1 cellular context compared by ENCODE assay signal in the genomic region with DNA sequence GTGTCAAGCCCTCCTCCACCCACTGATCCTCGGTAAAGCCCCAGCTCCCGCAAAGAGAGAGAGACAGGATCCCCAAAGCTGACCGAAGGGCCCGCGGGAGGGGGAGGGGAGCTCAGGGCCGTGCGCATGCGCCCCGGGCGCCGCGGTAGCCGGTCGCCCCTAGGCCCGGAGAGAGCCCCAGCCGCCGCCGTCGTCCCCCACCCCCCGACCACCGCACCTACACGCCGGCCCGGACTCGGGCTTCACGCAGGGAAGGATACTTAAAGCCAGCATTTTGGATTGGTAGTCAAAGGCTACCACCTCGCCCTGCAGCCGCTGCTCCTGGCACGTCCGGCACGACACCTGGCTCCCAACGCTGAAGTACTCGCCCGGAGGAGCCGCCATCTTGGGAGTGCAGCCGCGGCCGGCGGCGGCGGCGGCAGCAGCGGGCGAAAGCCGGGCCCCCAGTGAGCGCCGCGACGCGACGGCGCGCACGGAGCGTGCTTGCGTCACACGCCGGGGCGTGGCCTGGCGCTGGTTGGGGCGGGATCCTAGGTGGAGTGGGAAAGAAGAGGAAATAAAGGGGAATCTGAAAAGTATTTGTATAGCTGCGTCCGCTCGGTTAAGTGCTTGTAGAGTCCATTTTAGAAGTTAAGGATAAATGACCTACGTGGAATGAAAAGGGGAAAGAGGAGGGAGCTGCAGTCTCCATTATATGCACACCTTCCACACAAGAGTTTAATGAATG.
A peak's percentile ranks its signal among the peaks of the same experiment; 100 is the strongest.
TF ChIP-seq lines count a peak whose summit lies in the region.

A gene (minus strand): TSS at position 468 of the 727 bp plus-strand sequence. CDS start 84 bp downstream, at position 384.

TF ChIP-seq in GM12878, 131 proteins besides CTCF, POLR2A, EP300 and RAD21 (continued from another document and continues in another):
- TF ChIP-seq, protein P1, sequence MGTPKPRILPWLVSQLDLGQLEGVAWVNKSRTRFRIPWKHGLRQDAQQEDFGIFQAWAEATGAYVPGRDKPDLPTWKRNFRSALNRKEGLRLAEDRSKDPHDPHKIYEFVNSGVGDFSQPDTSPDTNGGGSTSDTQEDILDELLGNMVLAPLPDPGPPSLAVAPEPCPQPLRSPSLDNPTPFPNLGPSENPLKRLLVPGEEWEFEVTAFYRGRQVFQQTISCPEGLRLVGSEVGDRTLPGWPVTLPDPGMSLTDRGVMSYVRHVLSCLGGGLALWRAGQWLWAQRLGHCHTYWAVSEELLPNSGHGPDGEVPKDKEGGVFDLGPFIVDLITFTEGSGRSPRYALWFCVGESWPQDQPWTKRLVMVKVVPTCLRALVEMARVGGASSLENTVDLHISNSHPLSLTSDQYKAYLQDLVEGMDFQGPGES (IDR thresholded peaks at IDR 0.05) = 0 out of 2 replicates have a peak, but pooled peaks have one; percentile 52
- peak in 1 of 2 experiments; percentile 70; a peak in 2 of 4 replicates for TF ChIP-seq BHLHE40 (IDR thresholded peaks at IDR 0.05; ENCODE audit: borderline replicate concordance in 1 of 2, low read depth in 2 of 2, low read length in 1 of 2)
- no peak; the same call in none of the 2 replicates for TF ChIP-seq RB1 (IDR thresholded peaks at IDR 0.05; ENCODE audit: borderline replicate concordance)
- TF ChIP-seq, protein P2, sequence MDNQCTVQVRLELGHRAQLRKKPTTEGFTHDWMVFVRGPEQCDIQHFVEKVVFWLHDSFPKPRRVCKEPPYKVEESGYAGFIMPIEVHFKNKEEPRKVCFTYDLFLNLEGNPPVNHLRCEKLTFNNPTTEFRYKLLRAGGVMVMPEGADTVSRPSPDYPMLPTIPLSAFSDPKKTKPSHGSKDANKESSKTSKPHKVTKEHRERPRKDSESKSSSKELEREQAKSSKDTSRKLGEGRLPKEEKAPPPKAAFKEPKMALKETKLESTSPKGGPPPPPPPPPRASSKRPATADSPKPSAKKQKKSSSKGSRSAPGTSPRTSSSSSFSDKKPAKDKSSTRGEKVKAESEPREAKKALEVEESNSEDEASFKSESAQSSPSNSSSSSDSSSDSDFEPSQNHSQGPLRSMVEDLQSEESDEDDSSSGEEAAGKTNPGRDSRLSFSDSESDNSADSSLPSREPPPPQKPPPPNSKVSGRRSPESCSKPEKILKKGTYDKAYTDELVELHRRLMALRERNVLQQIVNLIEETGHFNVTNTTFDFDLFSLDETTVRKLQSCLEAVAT (IDR thresholded peaks at IDR 0.05) = no peak; the same call in 1 of the 2 replicates
- peak; percentile 89 for TF ChIP-seq BACH1 (IDR thresholded peaks at IDR 0.05; ENCODE audit: borderline replicate concordance)
- TF ChIP-seq RELA (IDR thresholded peaks at IDR 0.05; ENCODE audit: borderline replicate concordance, partially characterized antibody) = peak; percentile 30
- TF ChIP-seq, protein P3, sequence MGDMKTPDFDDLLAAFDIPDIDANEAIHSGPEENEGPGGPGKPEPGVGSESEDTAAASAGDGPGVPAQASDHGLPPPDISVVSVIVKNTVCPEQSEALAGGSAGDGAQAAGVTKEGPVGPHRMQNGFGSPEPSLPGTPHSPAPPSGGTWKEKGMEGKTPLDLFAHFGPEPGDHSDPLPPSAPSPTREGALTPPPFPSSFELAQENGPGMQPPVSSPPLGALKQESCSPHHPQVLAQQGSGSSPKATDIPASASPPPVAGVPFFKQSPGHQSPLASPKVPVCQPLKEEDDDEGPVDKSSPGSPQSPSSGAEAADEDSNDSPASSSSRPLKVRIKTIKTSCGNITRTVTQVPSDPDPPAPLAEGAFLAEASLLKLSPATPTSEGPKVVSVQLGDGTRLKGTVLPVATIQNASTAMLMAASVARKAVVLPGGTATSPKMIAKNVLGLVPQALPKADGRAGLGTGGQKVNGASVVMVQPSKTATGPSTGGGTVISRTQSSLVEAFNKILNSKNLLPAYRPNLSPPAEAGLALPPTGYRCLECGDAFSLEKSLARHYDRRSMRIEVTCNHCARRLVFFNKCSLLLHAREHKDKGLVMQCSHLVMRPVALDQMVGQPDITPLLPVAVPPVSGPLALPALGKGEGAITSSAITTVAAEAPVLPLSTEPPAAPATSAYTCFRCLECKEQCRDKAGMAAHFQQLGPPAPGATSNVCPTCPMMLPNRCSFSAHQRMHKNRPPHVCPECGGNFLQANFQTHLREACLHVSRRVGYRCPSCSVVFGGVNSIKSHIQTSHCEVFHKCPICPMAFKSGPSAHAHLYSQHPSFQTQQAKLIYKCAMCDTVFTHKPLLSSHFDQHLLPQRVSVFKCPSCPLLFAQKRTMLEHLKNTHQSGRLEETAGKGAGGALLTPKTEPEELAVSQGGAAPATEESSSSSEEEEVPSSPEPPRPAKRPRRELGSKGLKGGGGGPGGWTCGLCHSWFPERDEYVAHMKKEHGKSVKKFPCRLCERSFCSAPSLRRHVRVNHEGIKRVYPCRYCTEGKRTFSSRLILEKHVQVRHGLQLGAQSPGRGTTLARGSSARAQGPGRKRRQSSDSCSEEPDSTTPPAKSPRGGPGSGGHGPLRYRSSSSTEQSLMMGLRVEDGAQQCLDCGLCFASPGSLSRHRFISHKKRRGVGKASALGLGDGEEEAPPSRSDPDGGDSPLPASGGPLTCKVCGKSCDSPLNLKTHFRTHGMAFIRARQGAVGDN (IDR thresholded peaks at IDR 0.05) = peak; percentile 52; the same call in 1 of the 2 replicates
- TF ChIP-seq POLR2AphosphoS2 (IDR thresholded peaks at IDR 0.05; ENCODE audit: low read depth, low read length) = peak; percentile 59
- TF ChIP-seq POLR2AphosphoS5 (IDR thresholded peaks at IDR 0.05; ENCODE audit: low read length) = peak; percentile 66
- no peak for TF ChIP-seq SP1 (IDR thresholded peaks at IDR 0.05; ENCODE audit: low read depth, low read length)
- TF ChIP-seq, protein P4, sequence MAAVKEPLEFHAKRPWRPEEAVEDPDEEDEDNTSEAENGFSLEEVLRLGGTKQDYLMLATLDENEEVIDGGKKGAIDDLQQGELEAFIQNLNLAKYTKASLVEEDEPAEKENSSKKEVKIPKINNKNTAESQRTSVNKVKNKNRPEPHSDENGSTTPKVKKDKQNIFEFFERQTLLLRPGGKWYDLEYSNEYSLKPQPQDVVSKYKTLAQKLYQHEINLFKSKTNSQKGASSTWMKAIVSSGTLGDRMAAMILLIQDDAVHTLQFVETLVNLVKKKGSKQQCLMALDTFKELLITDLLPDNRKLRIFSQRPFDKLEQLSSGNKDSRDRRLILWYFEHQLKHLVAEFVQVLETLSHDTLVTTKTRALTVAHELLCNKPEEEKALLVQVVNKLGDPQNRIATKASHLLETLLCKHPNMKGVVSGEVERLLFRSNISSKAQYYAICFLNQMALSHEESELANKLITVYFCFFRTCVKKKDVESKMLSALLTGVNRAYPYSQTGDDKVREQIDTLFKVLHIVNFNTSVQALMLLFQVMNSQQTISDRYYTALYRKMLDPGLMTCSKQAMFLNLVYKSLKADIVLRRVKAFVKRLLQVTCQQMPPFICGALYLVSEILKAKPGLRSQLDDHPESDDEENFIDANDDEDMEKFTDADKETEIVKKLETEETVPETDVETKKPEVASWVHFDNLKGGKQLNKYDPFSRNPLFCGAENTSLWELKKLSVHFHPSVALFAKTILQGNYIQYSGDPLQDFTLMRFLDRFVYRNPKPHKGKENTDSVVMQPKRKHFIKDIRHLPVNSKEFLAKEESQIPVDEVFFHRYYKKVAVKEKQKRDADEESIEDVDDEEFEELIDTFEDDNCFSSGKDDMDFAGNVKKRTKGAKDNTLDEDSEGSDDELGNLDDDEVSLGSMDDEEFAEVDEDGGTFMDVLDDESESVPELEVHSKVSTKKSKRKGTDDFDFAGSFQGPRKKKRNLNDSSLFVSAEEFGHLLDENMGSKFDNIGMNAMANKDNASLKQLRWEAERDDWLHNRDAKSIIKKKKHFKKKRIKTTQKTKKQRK (IDR thresholded peaks at IDR 0.05; ENCODE audit: low read depth, low read length) = no peak
- TF ChIP-seq SIX5 (IDR thresholded peaks at IDR 0.05; ENCODE audit: low read depth, low read length, severe bottlenecking) = peak; percentile 0
- TF ChIP-seq, protein P5, sequence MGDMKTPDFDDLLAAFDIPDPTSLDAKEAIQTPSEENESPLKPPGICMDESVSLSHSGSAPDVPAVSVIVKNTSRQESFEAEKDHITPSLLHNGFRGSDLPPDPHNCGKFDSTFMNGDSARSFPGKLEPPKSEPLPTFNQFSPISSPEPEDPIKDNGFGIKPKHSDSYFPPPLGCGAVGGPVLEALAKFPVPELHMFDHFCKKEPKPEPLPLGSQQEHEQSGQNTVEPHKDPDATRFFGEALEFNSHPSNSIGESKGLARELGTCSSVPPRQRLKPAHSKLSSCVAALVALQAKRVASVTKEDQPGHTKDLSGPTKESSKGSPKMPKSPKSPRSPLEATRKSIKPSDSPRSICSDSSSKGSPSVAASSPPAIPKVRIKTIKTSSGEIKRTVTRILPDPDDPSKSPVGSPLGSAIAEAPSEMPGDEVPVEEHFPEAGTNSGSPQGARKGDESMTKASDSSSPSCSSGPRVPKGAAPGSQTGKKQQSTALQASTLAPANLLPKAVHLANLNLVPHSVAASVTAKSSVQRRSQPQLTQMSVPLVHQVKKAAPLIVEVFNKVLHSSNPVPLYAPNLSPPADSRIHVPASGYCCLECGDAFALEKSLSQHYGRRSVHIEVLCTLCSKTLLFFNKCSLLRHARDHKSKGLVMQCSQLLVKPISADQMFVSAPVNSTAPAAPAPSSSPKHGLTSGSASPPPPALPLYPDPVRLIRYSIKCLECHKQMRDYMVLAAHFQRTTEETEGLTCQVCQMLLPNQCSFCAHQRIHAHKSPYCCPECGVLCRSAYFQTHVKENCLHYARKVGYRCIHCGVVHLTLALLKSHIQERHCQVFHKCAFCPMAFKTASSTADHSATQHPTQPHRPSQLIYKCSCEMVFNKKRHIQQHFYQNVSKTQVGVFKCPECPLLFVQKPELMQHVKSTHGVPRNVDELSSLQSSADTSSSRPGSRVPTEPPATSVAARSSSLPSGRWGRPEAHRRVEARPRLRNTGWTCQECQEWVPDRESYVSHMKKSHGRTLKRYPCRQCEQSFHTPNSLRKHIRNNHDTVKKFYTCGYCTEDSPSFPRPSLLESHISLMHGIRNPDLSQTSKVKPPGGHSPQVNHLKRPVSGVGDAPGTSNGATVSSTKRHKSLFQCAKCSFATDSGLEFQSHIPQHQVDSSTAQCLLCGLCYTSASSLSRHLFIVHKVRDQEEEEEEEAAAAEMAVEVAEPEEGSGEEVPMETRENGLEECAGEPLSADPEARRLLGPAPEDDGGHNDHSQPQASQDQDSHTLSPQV (IDR thresholded peaks at IDR 0.05) = 0 out of 2 replicates have a peak, but pooled peaks have one; percentile 17
- TF ChIP-seq PAX5 (IDR thresholded peaks at IDR 0.05; ENCODE audit: borderline replicate concordance, low read depth, low read length) = peak; percentile 30; the same call in 1 of the 2 replicates
- TF ChIP-seq SREBF2 (IDR thresholded peaks at IDR 0.05; ENCODE audit: low read length) = no peak
- TF ChIP-seq ZNF274 (IDR thresholded peaks at IDR 0.05; ENCODE audit: insufficient read depth, insufficient read length) = no peak
- 0 out of 2 replicates have a peak, but pooled peaks have one; percentile 42 for TF ChIP-seq HCFC1 (IDR thresholded peaks at IDR 0.05; ENCODE audit: low read length)
- TF ChIP-seq JUND (IDR thresholded peaks at IDR 0.05; ENCODE audit: low read depth, low read length) = no peak
- peak; percentile 82 for TF ChIP-seq CREB1 (IDR thresholded peaks at IDR 0.05; ENCODE audit: low read depth)
- peak; percentile 74; the same call in 1 of the 2 replicates for TF ChIP-seq CHD1 (IDR thresholded peaks at IDR 0.05; ENCODE audit: low read depth, low read length)
- TF ChIP-seq DPF2 (IDR thresholded peaks at IDR 0.05) = peak; percentile 79
- peak in 1 of 2 experiments; percentile 94; a peak in 1 of 3 replicates for TF ChIP-seq EGR1 (IDR thresholded peaks at IDR 0.05; ENCODE audit: borderline replicate concordance in 1 of 2, low read depth in 2 of 2, low read length in 2 of 2)
- TF ChIP-seq, protein P6, sequence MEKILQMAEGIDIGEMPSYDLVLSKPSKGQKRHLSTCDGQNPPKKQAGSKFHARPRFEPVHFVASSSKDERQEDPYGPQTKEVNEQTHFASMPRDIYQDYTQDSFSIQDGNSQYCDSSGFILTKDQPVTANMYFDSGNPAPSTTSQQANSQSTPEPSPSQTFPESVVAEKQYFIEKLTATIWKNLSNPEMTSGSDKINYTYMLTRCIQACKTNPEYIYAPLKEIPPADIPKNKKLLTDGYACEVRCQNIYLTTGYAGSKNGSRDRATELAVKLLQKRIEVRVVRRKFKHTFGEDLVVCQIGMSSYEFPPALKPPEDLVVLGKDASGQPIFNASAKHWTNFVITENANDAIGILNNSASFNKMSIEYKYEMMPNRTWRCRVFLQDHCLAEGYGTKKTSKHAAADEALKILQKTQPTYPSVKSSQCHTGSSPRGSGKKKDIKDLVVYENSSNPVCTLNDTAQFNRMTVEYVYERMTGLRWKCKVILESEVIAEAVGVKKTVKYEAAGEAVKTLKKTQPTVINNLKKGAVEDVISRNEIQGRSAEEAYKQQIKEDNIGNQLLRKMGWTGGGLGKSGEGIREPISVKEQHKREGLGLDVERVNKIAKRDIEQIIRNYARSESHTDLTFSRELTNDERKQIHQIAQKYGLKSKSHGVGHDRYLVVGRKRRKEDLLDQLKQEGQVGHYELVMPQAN (conservative IDR thresholded peaks at IDR 0.05) = peak; percentile 74; the same call in 1 of the 2 replicates
- peak; percentile 85 for TF ChIP-seq GATAD2B (conservative IDR thresholded peaks at IDR 0.05; ENCODE audit: low read depth)
- peak; percentile 58; the same call in 1 of the 2 replicates for TF ChIP-seq PML (IDR thresholded peaks at IDR 0.05; ENCODE audit: low read length)
- TF ChIP-seq, protein P7, sequence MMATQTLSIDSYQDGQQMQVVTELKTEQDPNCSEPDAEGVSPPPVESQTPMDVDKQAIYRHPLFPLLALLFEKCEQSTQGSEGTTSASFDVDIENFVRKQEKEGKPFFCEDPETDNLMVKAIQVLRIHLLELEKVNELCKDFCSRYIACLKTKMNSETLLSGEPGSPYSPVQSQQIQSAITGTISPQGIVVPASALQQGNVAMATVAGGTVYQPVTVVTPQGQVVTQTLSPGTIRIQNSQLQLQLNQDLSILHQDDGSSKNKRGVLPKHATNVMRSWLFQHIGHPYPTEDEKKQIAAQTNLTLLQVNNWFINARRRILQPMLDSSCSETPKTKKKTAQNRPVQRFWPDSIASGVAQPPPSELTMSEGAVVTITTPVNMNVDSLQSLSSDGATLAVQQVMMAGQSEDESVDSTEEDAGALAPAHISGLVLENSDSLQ (IDR thresholded peaks at IDR 0.05) = peak; percentile 69
- no peak; the same call in 1 of the 2 replicates for TF ChIP-seq SIN3A (IDR thresholded peaks at IDR 0.05; ENCODE audit: low read depth, low read length)
- peak; percentile 63 for TF ChIP-seq NRF1 (conservative IDR thresholded peaks at IDR 0.05; ENCODE audit: low read depth, low read length)
- no peak for TF ChIP-seq ZNF24 (IDR thresholded peaks at IDR 0.05)
- TF ChIP-seq NBN (IDR thresholded peaks at IDR 0.05) = no peak
- TF ChIP-seq LARP7 (IDR thresholded peaks at IDR 0.05) = peak; percentile 98
- no peak for TF ChIP-seq ATF7 (IDR thresholded peaks at IDR 0.05; ENCODE audit: low read depth)
- TF ChIP-seq HDGF (IDR thresholded peaks at IDR 0.05) = no peak
- peak; percentile 96 for TF ChIP-seq YY1 (IDR thresholded peaks at IDR 0.05; ENCODE audit: low read depth, low read length)
- peak; percentile 71; the same call in 1 of the 2 replicates for TF ChIP-seq CHD2 (IDR thresholded peaks at IDR 0.05; ENCODE audit: borderline replicate concordance, low read depth, low read length)
- TF ChIP-seq BRCA1 (IDR thresholded peaks at IDR 0.05; ENCODE audit: low read depth, low read length) = no peak
- TF ChIP-seq MXI1 (IDR thresholded peaks at IDR 0.05; ENCODE audit: low read depth, low read length) = 0 out of 2 replicates have a peak, but pooled peaks have one; percentile 70
- TF ChIP-seq FOXM1 (IDR thresholded peaks at IDR 0.05; ENCODE audit: low read depth, low read length) = no peak
- TF ChIP-seq TAF1 (IDR thresholded peaks at IDR 0.05; ENCODE audit: borderline replicate concordance, low read depth, low read length) = peak; percentile 75; the same call in 1 of the 2 replicates
- TF ChIP-seq, protein P8, sequence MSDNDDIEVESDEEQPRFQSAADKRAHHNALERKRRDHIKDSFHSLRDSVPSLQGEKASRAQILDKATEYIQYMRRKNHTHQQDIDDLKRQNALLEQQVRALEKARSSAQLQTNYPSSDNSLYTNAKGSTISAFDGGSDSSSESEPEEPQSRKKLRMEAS (IDR thresholded peaks at IDR 0.05; ENCODE audit: low read depth, low read length) = no peak
- peak; percentile 75 for TF ChIP-seq IKZF1 (conservative IDR thresholded peaks at IDR 0.05)
